In the genomic region with DNA sequence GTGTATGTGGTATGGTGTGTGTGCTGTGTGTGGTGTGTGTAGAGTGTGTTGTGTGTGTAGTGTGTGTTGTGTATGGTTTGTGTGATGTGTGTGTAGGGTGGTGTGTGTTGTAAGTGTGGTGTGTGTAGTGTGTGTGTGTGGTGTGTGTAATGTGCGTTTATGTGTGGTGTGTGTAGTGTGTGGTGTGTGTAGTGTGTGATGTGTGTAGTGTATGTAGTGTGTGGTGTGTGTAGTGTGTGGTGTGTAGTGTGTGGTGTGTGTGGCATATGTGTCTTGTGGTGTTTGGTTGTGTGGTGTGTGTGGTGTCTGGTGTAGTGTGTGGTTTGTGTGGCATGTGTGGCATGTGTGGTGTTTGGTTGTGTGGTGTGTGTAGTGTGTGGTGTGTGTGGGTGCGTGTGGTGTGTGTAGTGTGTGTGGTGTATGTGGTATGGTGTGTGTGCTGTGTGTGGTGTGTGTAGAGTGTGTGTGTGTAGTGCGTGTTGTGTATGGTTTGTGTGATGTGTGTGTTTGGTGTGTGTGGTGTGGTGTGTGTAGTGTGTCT, we compare ENCODE assay signal across 2 cellular contexts.
TF ChIP-seq lines count a peak whose summit lies in the region.

No MANE protein-coding gene starts in this region.

TF ChIP-seq in WTC11, 78 proteins besides CTCF, POLR2A, EP300 and RAD21:
- no peak for TF ChIP-seq ZNF416 (CRISPR knock-in tag; IDR thresholded peaks at IDR 0.05)
- TF ChIP-seq NFE2L1 (CRISPR knock-in tag; IDR thresholded peaks at IDR 0.05): 0 out of 2 replicates have a peak, but pooled peaks have one; percentile 3

TF ChIP-seq in H1, 55 proteins besides CTCF, POLR2A, EP300 and RAD21:
- TF ChIP-seq SIN3A (conservative IDR thresholded peaks at IDR 0.05 in 1 of 2, IDR thresholded peaks at IDR 0.05 in 1 of 2; ENCODE audit: low read depth in 1 of 2, low read length in 2 of 2) (0 out of 4 replicates have a peak, but pooled peaks of 1 of the 2 experiments have one; percentile 19), CBX5 (IDR thresholded peaks at IDR 0.05; ENCODE audit: low read depth, low read length) (no peak)
